Comparison of ENCODE assay signal across 30 cellular contexts in genomic region chr3:28912120-28912885, GRCh38.
DNase-seq lines count a peak whose midpoint lies in the region; ATAC-seq, FAIRE-seq and TF ChIP-seq lines count a peak whose summit lies in the region.
"Had no signal": no experiment of that assay in that cellular context is flagged by ENCODE, and none has a peak within 500 bp of the region (broad histone marks: within the 10 kb centered on the region; RNA-seq: fewer than 3 reads in every experiment).

No MANE protein-coding gene starts in this region.

- H3K4me3 ChIP-seq in fibroblast of the aortic adventitia (ENCODE audit: low read depth, low read length), result no peak overlapping the region
- H3K4me3 ChIP-seq: BLaER1 treated with 17β-estradiol and CSF1 and Interleukin-3, amounts not matched to agents 10 nM and 100 nM; cardiac muscle cell; esophagus squamous epithelium; SJCRH30 had no signal

- FAIRE-seq in RCC 7860 (lab: Jason Lieb, UNC), result no peak
- FAIRE-seq: small intestine, urothelium cell line had no signal

- ATAC-seq in Right ventricle myocardium inferior (no peak), GM19324 (IDR thresholded peaks at IDR 0.05; ENCODE audit: low FRiP score, unreplicated experiment) (no peak)
- ATAC-seq: PC-3 had no signal

- no peak for TF ChIP-seq CTCF in fibroblast of the aortic adventitia (IDR thresholded peaks at IDR 0.05; ENCODE audit: insufficient read depth, low read length)

- intact Hi-C loops in Right ventricle myocardium inferior (cut with DNase I), result no loop called here

- DNase-seq in EL (peak; percentile 76), RCC 7860 (ENCODE audit: low spot score) (peak; percentile 13), fibroblast of the aortic adventitia (ENCODE audit: low read depth) (peak; percentile 59), renal cortical epithelial cell (ENCODE audit: low read depth) (peak; percentile 22), Right ventricle myocardium inferior (ENCODE audit: missing footprints) (no peak), NOMO-1 treated with dmso at 0.1 percent for 144 hours (lab: John Stamatoyannopoulos, UW; ENCODE audit: unreplicated experiment) (no peak)
- DNase-seq in activated CD4-positive, CD25-positive, alpha-beta regulatory T cell treated with anti-CD3 and anti-CD28 coated beads, Interleukin-2, amount 50 U/mL, for 72 hours, result no peak
- DNase-seq: activated CD4-positive, alpha-beta T cell treated with anti-CD3 and anti-CD28 coated beads for 4 hours; activated naive CD4-positive, alpha-beta T cell; activated T-cell treated with anti-CD3 and anti-CD28 coated beads, Interleukin-2, amount 50 U/mL, for 48 hours; amygdala; Caco-2; cortex of kidney; DND-41; endodermal cell; esophagus squamous epithelium; NCI-H1105; NCI-H1930; NCI-H2227 treated with DMSO at 0.1 percent for 48 hours; NCI-H774; nucleus accumbens; PC-3; SJCRH30; small intestine; stimulated activated CD4-positive, alpha-beta T cell treated with anti-CD3 and anti-CD28 coated beads, Interleukin-2, amount 100 ng/mL, for 24 hours; substantia nigra had no signal

Comparison
In these comparisons a context has a peak if more than half of its experiments do, and no peak if none do; other contexts are left out.
1. DNase-seq: peak in EL (single experiment), RCC 7860 (single experiment), fibroblast of the aortic adventitia (single experiment) and renal cortical epithelial cell (single experiment); none in Right ventricle myocardium inferior (single experiment), activated CD4-positive, CD25-positive, alpha-beta regulatory T cell treated with anti-CD3 and anti-CD28 coated beads, Interleukin-2, amount 50 U/mL, for 72 hours (single experiment) and NOMO-1 treated with dmso at 0.1 percent for 144 hours (single experiment).